Comparison of ENCODE assay signal across 8 cellular contexts in the genomic region with DNA sequence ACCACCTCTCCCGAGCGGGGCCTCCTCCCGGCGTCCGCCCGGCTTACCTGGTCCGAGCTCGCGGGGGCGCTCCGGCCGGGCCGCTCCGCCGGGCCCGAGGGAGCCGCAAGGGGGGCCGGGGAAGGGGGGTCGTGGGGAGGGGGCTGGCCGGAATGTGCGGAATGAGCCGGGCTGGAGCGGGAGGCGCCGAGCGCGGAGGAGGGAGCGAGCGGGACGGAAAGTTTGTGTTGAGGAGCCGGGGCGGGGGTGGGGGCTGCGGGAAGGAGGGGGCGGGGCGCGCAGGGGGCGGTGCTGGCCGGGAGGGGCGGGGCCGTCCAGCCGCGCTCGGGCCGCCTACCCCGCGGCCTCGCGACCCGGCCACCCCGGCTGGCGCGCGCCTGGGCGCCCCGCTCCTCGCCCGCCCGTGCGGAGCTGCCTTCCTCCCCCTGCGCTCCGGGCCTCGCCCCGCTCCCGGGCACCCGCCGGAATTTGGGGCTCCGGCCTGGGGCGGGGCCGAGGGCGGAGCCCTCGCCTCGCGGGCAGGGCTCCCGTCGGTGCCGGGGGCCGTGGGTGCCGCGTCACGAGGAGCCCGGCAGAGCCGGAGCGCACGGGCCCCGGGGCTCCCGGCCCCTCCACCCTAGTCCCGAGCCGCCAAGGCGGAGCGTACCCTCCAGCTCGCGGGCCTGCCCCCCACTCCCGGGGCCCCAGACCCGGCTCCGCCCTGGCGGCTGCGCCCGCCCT. TPM values are rescaled to one million over a fixed set of nuclear protein-coding genes. Genes with fewer than 3 reads are reported as not detected.
DNase-seq lines count a peak whose midpoint lies in the region; ATAC-seq and TF ChIP-seq lines count a peak whose summit lies in the region.

Gene TEAD3, minus strand, starts transcription at position 229 of the 720 bp plus-strand sequence.

- H3K9ac ChIP-seq in parathyroid adenoma: peak within 1 kb of the TSS; percentile 89

- peaks cover 0 to 42% (median 8%) of the 10 kb centered on the region in 4 donors for H3K4me1 ChIP-seq in Peyer's patch
- H3K4me1 ChIP-seq in parathyroid adenoma: peaks cover 42% of the 10 kb centered on the region

- H3K27me3 ChIP-seq in Peyer's patch (no peaks in the 10 kb centered on the region), parathyroid adenoma (ENCODE audit: control insufficient read depth, insufficient read depth, low read length) (no peaks in the 10 kb centered on the region)

- ATAC-seq in GM19467 (IDR thresholded peaks at IDR 0.05; ENCODE audit: unreplicated experiment) (peak; percentile 49), Right ventricle myocardium superior (ENCODE audit: poor library complexity) (peak; percentile 65)

- TF ChIP-seq CTCF in Peyer's patch (IDR thresholded peaks at IDR 0.05): peak in 1 of 6 experiments; percentile 1
- TF ChIP-seq CTCF in parathyroid adenoma (IDR thresholded peaks at IDR 0.05): no peak

- intact Hi-C loops in Right ventricle myocardium superior (cut with DNase I): no loop called here

- DNase-seq in AG20443 (ENCODE audit: low spot score): peak; percentile 96
- DNase-seq in Peyer's patch: peak; percentile 26 to 85 (median 71)
- DNase-seq in activated naive CD4-positive, alpha-beta T cell treated with anti-CD3 and anti-CD28 coated beads, Interleukin-2, amount 50 U/mL, for 16 hours: peak; percentile 59
- peak; percentile 75 for DNase-seq in Right ventricle myocardium superior
- DNase-seq in superior temporal gyrus (ENCODE audit: extremely low spot score): no peak
- DNase-seq in cerebellar cortex (ENCODE audit: low spot score): no peak

- peaks cover 9% of the 10 kb centered on the region for H3K79me2 ChIP-seq in parathyroid adenoma

- H3K9me3 ChIP-seq in Peyer's patch (no peaks in the 10 kb centered on the region), parathyroid adenoma (ENCODE audit: control insufficient read depth, low read length) (no peaks in the 10 kb centered on the region)

- H2AFZ ChIP-seq in parathyroid adenoma: peak within 1 kb of the TSS; percentile 99

- H3K36me3 ChIP-seq in Peyer's patch (no peaks in the 10 kb centered on the region), parathyroid adenoma (ENCODE audit: control insufficient read depth, insufficient read depth, low read length) (no peaks in the 10 kb centered on the region)

- peak in 1 of 2 donors; percentile 17 for TF ChIP-seq POLR2A in Peyer's patch (IDR thresholded peaks at IDR 0.05)

- peak within 1 kb of the TSS; percentile 80 to 99 (median 98) for H3K27ac ChIP-seq in Peyer's patch
- H3K27ac ChIP-seq in parathyroid adenoma: peak within 1 kb of the TSS; percentile 78

- peak within 1 kb of the TSS; percentile 94 for H3K4me2 ChIP-seq in parathyroid adenoma (ENCODE audit: low read length)

- H3K4me3 ChIP-seq in Peyer's patch (peak within 1 kb of the TSS; percentile 81 to 99 (median 91)), parathyroid adenoma (ENCODE audit: low read depth, low read length) (peak within 1 kb of the TSS; percentile 67)

RNA-seq across cellular contexts. Expression of gene TEAD3, which starts in this region (rescaled TPM):
- total RNA-seq in Peyer's patch: 10 to 100 TPM; 10.7 to 32.9 (median 27.4) TPM
- total RNA-seq in Right ventricle myocardium superior: 25.4 TPM

Comparison
In these comparisons a context has a peak if more than half of its experiments do, and no peak if none do; other contexts are left out.
1. DNase-seq: peak in AG20443 (single experiment), Peyer's patch (3 of 3), activated naive CD4-positive, alpha-beta T cell treated with anti-CD3 and anti-CD28 coated beads, Interleukin-2, amount 50 U/mL, for 16 hours (single experiment) and Right ventricle myocardium superior (single experiment); none in superior temporal gyrus (single experiment) and cerebellar cortex (single experiment).